20 cellular contexts compared by ENCODE assay signal in the genomic region with DNA sequence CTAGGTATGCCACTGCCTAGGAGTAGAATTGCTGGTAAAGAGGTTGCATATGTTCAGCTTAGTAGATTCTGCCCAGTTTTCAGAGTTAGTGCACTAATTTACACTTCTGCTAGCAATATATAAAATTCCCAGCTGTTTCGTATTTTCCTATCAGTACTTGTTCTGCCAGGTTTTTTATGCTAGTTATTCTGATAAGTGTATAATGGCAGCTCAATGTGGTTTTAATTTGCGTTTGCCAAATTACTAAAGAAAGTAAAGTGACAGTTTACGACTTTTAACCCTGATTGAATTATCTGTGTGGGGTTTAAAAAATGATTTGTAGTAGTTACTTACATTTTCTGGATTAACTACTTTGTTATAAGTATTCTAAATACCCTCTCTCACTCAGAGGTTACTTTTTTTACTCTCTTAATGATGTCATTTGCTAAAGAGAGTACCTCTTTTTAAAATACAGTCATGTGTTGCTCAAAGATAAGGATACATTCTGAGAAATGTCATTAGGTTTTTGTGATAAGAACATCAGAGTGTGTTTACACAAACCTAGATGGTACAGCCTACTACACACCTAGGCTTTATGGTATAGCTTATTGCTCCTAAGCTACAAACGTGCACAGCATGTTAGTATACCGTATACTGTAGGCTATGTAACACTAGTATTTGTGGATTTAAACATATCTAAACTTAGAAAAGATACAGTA.
"Had no signal": no experiment of that assay in that cellular context is flagged by ENCODE, and none has a peak within 500 bp of the region (broad histone marks: within the 10 kb centered on the region; RNA-seq: fewer than 3 reads in every experiment).

No MANE protein-coding gene starts in this region.

- FAIRE-seq: HTR-8/SVneo had no signal

- DNase-seq: KBM-7, MV-4-11, NCI-H1048, NCI-H1105, NCI-H1417, NCI-H1436 treated with DMSO at 0.1 percent for 48 hours, NCI-H1694, NCI-H187 treated with DMSO at 0.1 percent for 48 hours, NCI-H2029 treated with DMSO at 0.1 percent for 48 hours, NCI-H2227 treated with DMSO at 0.1 percent for 48 hours, NCI-H524, NCI-H526 treated with DMSO at 0.1 percent for 48 hours, NCI-H748 treated with DMSO at 0.1 percent for 48 hours, PC-3, SHP77 had no signal

- ATAC-seq: Panc1, PC-3 had no signal

- H3K4me1 Mint-ChIP-seq: IgD-negative memory B cell had no signal

- H3K36me3 Mint-ChIP-seq: IgD-negative memory B cell had no signal

- H3K27ac Mint-ChIP-seq: IgD-negative memory B cell had no signal

- H3K27me3 Mint-ChIP-seq: IgD-negative memory B cell had no signal

- H3K27ac ChIP-seq: HL-60, RWPE1 had no signal
